ENCODE assay signal across 12 cellular contexts in genomic region chr2:216829533-216829932, GRCh38. TPM values are rescaled to one million over a fixed set of nuclear protein-coding genes. Genes with fewer than 3 reads are reported as not detected.
DNase-seq lines count a peak whose midpoint lies in the region; ATAC-seq, FAIRE-seq and TF ChIP-seq lines count a peak whose summit lies in the region.
"Had no signal": no experiment of that assay in that cellular context is flagged by ENCODE, and none has a peak within 500 bp of the region (broad histone marks: within the 10 kb centered on the region; RNA-seq: fewer than 3 reads in every experiment).

No MANE protein-coding gene starts in this region.

- H3K9me3 ChIP-seq in pancreas = no peaks in the 10 kb centered on the region

- no peaks in the 10 kb centered on the region for H3K27me3 ChIP-seq in pancreas

- no peak for TF ChIP-seq CTCF in fibroblast of pulmonary artery (IDR thresholded peaks at IDR 0.05; ENCODE audit: low read length, missing control alignments)
- no peak for TF ChIP-seq CTCF in pancreas (IDR thresholded peaks at IDR 0.05)

- no peaks in the 10 kb centered on the region for H3K4me1 ChIP-seq in pancreas

- intact Hi-C loops in pancreas (cut with DNase I) = no loop called here

- H3K36me3 ChIP-seq in pancreas = no peaks in the 10 kb centered on the region

- no peak overlapping the region for H3K27ac ChIP-seq in pancreas
- H3K27ac ChIP-seq: epithelial cell of prostate had no signal

- H3K4me3 ChIP-seq in fibroblast of pulmonary artery (replicated peaks; ENCODE audit: low read depth, low read length) = no peak overlapping the region
- H3K4me3 ChIP-seq in pancreas = no peak overlapping the region

- FAIRE-seq in pancreas (lab: Jason Lieb, UNC) (no peak), frontal cortex (lab: Jason Lieb, UNC) (no peak)

- in situ Hi-C loops in G401 (cut with HindIII; ENCODE audit: low sequenced_read_pairs) = no loop called here

- DNase-seq in G401 (ENCODE audit: low spot score) = peak; percentile 43
- peak; percentile 36 for DNase-seq in NCI-H510A (lab: John Stamatoyannopoulos, UW)
- peak; percentile 24 for DNase-seq in fibroblast of pulmonary artery (ENCODE audit: low read depth)
- peak; percentile 52 to 74 (median 63) for DNase-seq in pancreas
- DNase-seq in stimulated activated naive CD8-positive, alpha-beta T cell treated with anti-CD3 and anti-CD28 coated beads, Interleukin-15, Interleukin-2, amounts not matched to agents 100 U/mL and 50 U/mL, for 24 hours = no peak
- DNase-seq in activated T-cell treated with anti-CD3 and anti-CD28 coated beads, Interleukin-2, amount 50 U/mL, for 48 hours = no peak
- no peak for DNase-seq in frontal cortex (ENCODE audit: low spot score in 2 of 2)
- DNase-seq: activated CD8-positive, alpha-beta T cell treated with anti-CD3 and anti-CD28 coated beads, Interleukin-2, amount 10 ng/mL, durations not matched to agents 7 days and 5 days; GDM1; GOT3 had no signal

- WGBS in pancreas, 2 donors = 17 to 20% methylated on average over 4 of the region's 4 CpGs

- ATAC-seq in pancreas (peak; percentile 93 to 95 (median 94)), GM19397 (IDR thresholded peaks at IDR 0.05; ENCODE audit: unreplicated experiment) (no peak)
- no peak for ATAC-seq in stimulated activated naive CD8-positive, alpha-beta T cell treated with anti-CD3 and anti-CD28 coated beads, Interleukin-15, Interleukin-2, amounts not matched to agents 100 U/mL and 50 U/mL, for 24 hours
- ATAC-seq: activated CD8-positive, alpha-beta T cell treated with anti-CD3 and anti-CD28 coated beads, Interleukin-2, amount 10 ng/mL, durations not matched to agents 7 days and 5 days had no signal

RNA-seq across cellular contexts. Expression of gene TNP1, which starts 30.3 kb away (rescaled TPM):
- total RNA-seq in G401 (2014; rRNA removed; shearing (Covaris generic)) = not detected in 2 replicates
- total RNA-seq in pancreas (not detected), frontal cortex (not detected)
- polyA plus RNA-seq in pancreas = not detected
- total RNA-seq: activated CD8-positive, alpha-beta T cell treated with anti-CD3 and anti-CD28 coated beads, Interleukin-2, amount 10 ng/mL, durations not matched to agents 7 days and 5 days had no signal

Comparison
In these comparisons a context has a peak if more than half of its experiments do, and no peak if none do; other contexts are left out.
1. DNase-seq: peak in G401 (single experiment), NCI-H510A (single experiment), fibroblast of pulmonary artery (single experiment) and pancreas (6 of 6); none in stimulated activated naive CD8-positive, alpha-beta T cell treated with anti-CD3 and anti-CD28 coated beads, Interleukin-15, Interleukin-2, amounts not matched to agents 100 U/mL and 50 U/mL, for 24 hours (single experiment), activated T-cell treated with anti-CD3 and anti-CD28 coated beads, Interleukin-2, amount 50 U/mL, for 48 hours (0 of 2) and frontal cortex (0 of 2).
2. ATAC-seq: peak in pancreas (4 of 4); none in stimulated activated naive CD8-positive, alpha-beta T cell treated with anti-CD3 and anti-CD28 coated beads, Interleukin-15, Interleukin-2, amounts not matched to agents 100 U/mL and 50 U/mL, for 24 hours (single experiment) and GM19397 (single experiment).